1 cellular context compared by ENCODE assay signal in genomic region chr19:53883231-53883661, GRCh38.
TF ChIP-seq lines count a peak whose summit lies in the region.

No MANE protein-coding gene starts in this region.

TF ChIP-seq in SK-N-SH, 30 proteins besides CTCF, POLR2A, EP300 and RAD21 (continued from another document):
- TF ChIP-seq REST (IDR thresholded peaks at IDR 0.05; ENCODE audit: low read depth, low read length) (no peak), JUND (IDR thresholded peaks at IDR 0.05) (no peak), POLR2AphosphoS5 (IDR thresholded peaks at IDR 0.05; ENCODE audit: low read depth, low read length) (no peak), RXRA (IDR thresholded peaks at IDR 0.05; ENCODE audit: borderline replicate concordance, low read depth) (no peak), SMC3 (IDR thresholded peaks at IDR 0.05; ENCODE audit: low read depth, low read length) (no peak), GABPA (IDR thresholded peaks at IDR 0.05; ENCODE audit: low read depth) (no peak), FOSL2 (IDR thresholded peaks at IDR 0.05; ENCODE audit: borderline replicate concordance, low read depth) (no peak), GATA2 (CRISPR knock-in tag; IDR thresholded peaks at IDR 0.05) (no peak), CHD2 (IDR thresholded peaks at IDR 0.05; ENCODE audit: low read length, partially characterized antibody) (no peak)
